In the genomic region with DNA sequence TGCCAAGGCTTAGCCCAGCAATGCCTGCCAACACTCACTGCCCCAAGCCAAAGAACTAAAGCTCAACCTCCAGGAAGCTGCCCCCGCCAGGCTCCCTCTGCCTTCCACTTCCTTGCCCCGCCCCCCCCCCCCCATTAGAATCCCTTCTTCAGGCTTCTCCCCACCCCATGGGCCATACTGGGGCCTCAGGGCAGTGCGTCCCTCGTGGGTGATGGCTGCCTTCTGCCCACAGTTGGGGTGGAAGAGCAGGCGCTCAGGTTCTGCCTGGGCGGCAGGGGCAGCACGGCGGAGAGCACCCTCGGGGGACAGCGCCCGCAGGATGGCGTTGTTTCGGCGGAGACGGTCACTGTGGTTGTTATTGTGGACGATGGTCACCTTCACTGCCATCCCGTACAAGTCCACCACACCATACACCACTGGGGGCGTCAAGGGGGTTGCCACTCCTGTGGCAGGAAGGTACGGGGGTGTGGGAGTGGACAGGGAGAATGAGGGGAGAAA, we compare ENCODE assay signal across 18 cellular contexts. TPM values are rescaled to one million over a fixed set of nuclear protein-coding genes. Genes with fewer than 3 reads are reported as not detected.
DNase-seq lines count a peak whose midpoint lies in the region; ATAC-seq and TF ChIP-seq lines count a peak whose summit lies in the region.
"Had no signal": no experiment of that assay in that cellular context is flagged by ENCODE, and none has a peak within 500 bp of the region (broad histone marks: within the 10 kb centered on the region; RNA-seq: fewer than 3 reads in every experiment).

No MANE protein-coding gene starts in this region.

- no peak for ATAC-seq in activated CD8-positive, alpha-beta T cell treated with anti-CD3 and anti-CD28 coated beads, Interleukin-2, amount 10 ng/mL, durations not matched to agents 7 days and 5 days
- no peak for ATAC-seq in activated CD8-positive, alpha-beta T cell treated with anti-CD3 and anti-CD28 coated beads for 36 hours
- ATAC-seq in stimulated activated effector memory CD8-positive, alpha-beta T cell treated with anti-CD3 and anti-CD28 coated beads, Interleukin-12 subunit alpha, Interleukin-12 subunit beta, amount 100 ng/mL, for 72 hours = no peak
- ATAC-seq: GM12878 had no signal

- H3K4me3 ChIP-seq in HAP-1 = no peak overlapping the region
- H3K4me3 ChIP-seq: BLaER1, GM12878, GM23338 had no signal

- intact Hi-C loops in activated CD8-positive, alpha-beta T cell treated with anti-CD3 and anti-CD28 coated beads for 36 hours (cut with micrococcal nuclease) = no loop called here

- H3K4me3 Mint-ChIP-seq in activated CD8-positive, alpha-beta T cell treated with anti-CD3 and anti-CD28 coated beads, Interleukin-2, amount 10 ng/mL, durations not matched to agents 7 days and 5 days = no peak overlapping the region
- no peak overlapping the region for H3K4me3 Mint-ChIP-seq in activated CD8-positive, alpha-beta T cell treated with anti-CD3 and anti-CD28 coated beads for 36 hours
- no peak overlapping the region for H3K4me3 Mint-ChIP-seq in stimulated activated effector memory CD8-positive, alpha-beta T cell treated with anti-CD3 and anti-CD28 coated beads, Interleukin-12 subunit alpha, Interleukin-12 subunit beta, amount 100 ng/mL, for 72 hours
- H3K4me3 Mint-ChIP-seq: GM23338 had no signal

- DNase-seq in activated CD8-positive, alpha-beta T cell treated with anti-CD3 and anti-CD28 coated beads, Interleukin-2, amount 10 ng/mL, durations not matched to agents 7 days and 5 days = no peak
- no peak for DNase-seq in activated CD8-positive, alpha-beta T cell treated with anti-CD3 and anti-CD28 coated beads for 36 hours
- no peak for DNase-seq in RWPE1 (ENCODE audit: low spot score)
- DNase-seq in epidermal melanocyte (ENCODE audit: insufficient read length, low spot score) = peak; percentile 8
- no peak for DNase-seq in stimulated activated effector memory CD8-positive, alpha-beta T cell treated with anti-CD3 and anti-CD28 coated beads, Interleukin-12 subunit alpha, Interleukin-12 subunit beta, amount 100 ng/mL, for 72 hours (ENCODE audit: low spot score in 2 of 2)
- no peak for DNase-seq in NCI-H748 (lab: John Stamatoyannopoulos, UW; ENCODE audit: unreplicated experiment)
- no peak for DNase-seq in CD1c-positive myeloid dendritic cell (ENCODE audit: extremely low spot score)
- DNase-seq in HAP-1 (ENCODE audit: low spot score in 2 of 2) = no peak
- DNase-seq: 8988T; AML-193; Calu3; CD4-positive, CD25-positive, alpha-beta regulatory T cell; DMS 273 treated with DMSO at 0.1 percent for 48 hours; H9 had no signal

- H3K27me3 Mint-ChIP-seq in activated CD8-positive, alpha-beta T cell treated with anti-CD3 and anti-CD28 coated beads, Interleukin-2, amount 10 ng/mL, durations not matched to agents 7 days and 5 days (ENCODE audit: low read depth) = no peaks in the 10 kb centered on the region
- no peaks in the 10 kb centered on the region for H3K27me3 Mint-ChIP-seq in activated CD8-positive, alpha-beta T cell treated with anti-CD3 and anti-CD28 coated beads for 36 hours

- H3K9me3 ChIP-seq in HAP-1 = no peaks in the 10 kb centered on the region
- H3K9me3 ChIP-seq: BLaER1 had no signal

- peaks cover 6% of the 10 kb centered on the region; the same call in 1 of the 2 replicates for H3K4me1 ChIP-seq in HAP-1

- CTCF ChIA-PET in activated CD8-positive, alpha-beta T cell treated with anti-CD3 and anti-CD28 coated beads, Interleukin-2, amount 10 ng/mL, durations not matched to agents 7 days and 5 days (lab: Charles Lee) = interaction anchor here (0.6 to 3.0 kb wide), 11 partner anchors 8 to 237 kb away, joined by 3 to 41 read pairs (median 3); a partner anchor contains a TSS
- CTCF ChIA-PET in activated CD8-positive, alpha-beta T cell treated with anti-CD3 and anti-CD28 coated beads for 36 hours (lab: Charles Lee) = interaction anchor here (0.6 to 6.5 kb wide), 14 partner anchors 9 to 290 kb away, joined by 3 to 60 read pairs (median 4); a partner anchor contains a TSS
- CTCF ChIA-PET in RWPE1 (lab: Yijun Ruan, JAX) = interaction anchor here (0.6 to 1.0 kb wide), 3 partner anchors 21 to 236 kb away, joined by 3 to 5 read pairs (median 3); no protein-coding TSS in a partner anchor

- peaks cover 39% of the 10 kb centered on the region for H3K36me3 Mint-ChIP-seq in activated CD8-positive, alpha-beta T cell treated with anti-CD3 and anti-CD28 coated beads, Interleukin-2, amount 10 ng/mL, durations not matched to agents 7 days and 5 days (ENCODE audit: low read depth)
- peaks cover 26% of the 10 kb centered on the region for H3K36me3 Mint-ChIP-seq in activated CD8-positive, alpha-beta T cell treated with anti-CD3 and anti-CD28 coated beads for 36 hours (ENCODE audit: low read depth)
- H3K36me3 Mint-ChIP-seq in stimulated activated effector memory CD8-positive, alpha-beta T cell treated with anti-CD3 and anti-CD28 coated beads, Interleukin-12 subunit alpha, Interleukin-12 subunit beta, amount 100 ng/mL, for 72 hours = peaks cover 70% of the 10 kb centered on the region

- in situ Hi-C loops in HAP-1 (cut with MboI; ENCODE audit: low sequenced_read_pairs) = no loop called here

- H3K27ac ChIP-seq in RWPE1 = peak overlapping the region; percentile 33
- H3K27ac ChIP-seq: BLaER1, HL-60 had no signal

- peaks cover 63% of the 10 kb centered on the region for H3K36me3 ChIP-seq in HAP-1 (replicated peaks)

- no peaks in the 10 kb centered on the region for H3K9me3 Mint-ChIP-seq in activated CD8-positive, alpha-beta T cell treated with anti-CD3 and anti-CD28 coated beads, Interleukin-2, amount 10 ng/mL, durations not matched to agents 7 days and 5 days (ENCODE audit: insufficient read depth)
- H3K9me3 Mint-ChIP-seq in activated CD8-positive, alpha-beta T cell treated with anti-CD3 and anti-CD28 coated beads for 36 hours = no peaks in the 10 kb centered on the region
- H3K9me3 Mint-ChIP-seq in stimulated activated effector memory CD8-positive, alpha-beta T cell treated with anti-CD3 and anti-CD28 coated beads, Interleukin-12 subunit alpha, Interleukin-12 subunit beta, amount 100 ng/mL, for 72 hours = no peaks in the 10 kb centered on the region
- H3K9me3 Mint-ChIP-seq: CD4-positive, CD25-positive, alpha-beta regulatory T cell; GM23338; H9 had no signal

- TF ChIP-seq CTCF in activated CD8-positive, alpha-beta T cell treated with anti-CD3 and anti-CD28 coated beads for 36 hours (IDR thresholded peaks at IDR 0.05) = no peak
- TF ChIP-seq CTCF in RWPE1 (conservative IDR thresholded peaks at IDR 0.05; ENCODE audit: low read depth) = no peak

- peak overlapping the region; percentile 55 for H3K27ac Mint-ChIP-seq in activated CD8-positive, alpha-beta T cell treated with anti-CD3 and anti-CD28 coated beads, Interleukin-2, amount 10 ng/mL, durations not matched to agents 7 days and 5 days
- no peak overlapping the region for H3K27ac Mint-ChIP-seq in activated CD8-positive, alpha-beta T cell treated with anti-CD3 and anti-CD28 coated beads for 36 hours
- peak overlapping the region; percentile 43 for H3K27ac Mint-ChIP-seq in stimulated activated effector memory CD8-positive, alpha-beta T cell treated with anti-CD3 and anti-CD28 coated beads, Interleukin-12 subunit alpha, Interleukin-12 subunit beta, amount 100 ng/mL, for 72 hours
- H3K27ac Mint-ChIP-seq: GM23338 had no signal

- POLR2A ChIA-PET in activated CD8-positive, alpha-beta T cell treated with anti-CD3 and anti-CD28 coated beads, Interleukin-2, amount 10 ng/mL, durations not matched to agents 7 days and 5 days (lab: Charles Lee) = interaction anchor here (1.0 kb wide), 1 partner anchor 12 kb away, joined by 6 read pairs; a partner anchor contains a TSS
- POLR2A ChIA-PET in activated CD8-positive, alpha-beta T cell treated with anti-CD3 and anti-CD28 coated beads for 36 hours (lab: Charles Lee) = interaction anchor here (1.0 to 10.5 kb wide), 3 partner anchors 10 to 18 kb away, joined by 5 to 150 read pairs (median 10); a partner anchor contains a TSS
- POLR2A ChIA-PET in RWPE1 (lab: Yijun Ruan, JAX; ENCODE audit: low non-redundant PET) = interaction anchor here (0.6 kb wide), 1 partner anchor 78 kb away, joined by 3 read pairs; no protein-coding TSS in a partner anchor

- H3K27me3 ChIP-seq in HAP-1 (ENCODE audit: low read depth) = no peaks in the 10 kb centered on the region
- H3K27me3 ChIP-seq: BLaER1 had no signal

- H3K4me1 Mint-ChIP-seq in activated CD8-positive, alpha-beta T cell treated with anti-CD3 and anti-CD28 coated beads, Interleukin-2, amount 10 ng/mL, durations not matched to agents 7 days and 5 days (ENCODE audit: low read depth) = peaks cover 35% of the 10 kb centered on the region
- peaks cover 29% of the 10 kb centered on the region for H3K4me1 Mint-ChIP-seq in activated CD8-positive, alpha-beta T cell treated with anti-CD3 and anti-CD28 coated beads for 36 hours (ENCODE audit: low read depth)
- H3K4me1 Mint-ChIP-seq in stimulated activated effector memory CD8-positive, alpha-beta T cell treated with anti-CD3 and anti-CD28 coated beads, Interleukin-12 subunit alpha, Interleukin-12 subunit beta, amount 100 ng/mL, for 72 hours = peaks cover 43% of the 10 kb centered on the region

RNA-seq across cellular contexts. Expression of a gene that starts 4.1 kb away (rescaled TPM):
- 10 to 100 TPM; 45.6 to 47.0 TPM for total RNA-seq in activated CD8-positive, alpha-beta T cell treated with anti-CD3 and anti-CD28 coated beads, Interleukin-2, amount 10 ng/mL, durations not matched to agents 7 days and 5 days
- total RNA-seq in activated CD8-positive, alpha-beta T cell treated with anti-CD3 and anti-CD28 coated beads for 36 hours = 10 to 100 TPM; 36.2 to 40.4 TPM

RNA-seq across cellular contexts. Expression of a gene that starts 9.9 kb away (rescaled TPM):
- total RNA-seq in activated CD8-positive, alpha-beta T cell treated with anti-CD3 and anti-CD28 coated beads, Interleukin-2, amount 10 ng/mL, durations not matched to agents 7 days and 5 days = 10 to 100 TPM; 86.3 to 88.0 TPM
- total RNA-seq in activated CD8-positive, alpha-beta T cell treated with anti-CD3 and anti-CD28 coated beads for 36 hours = 10 to 100 TPM; 31.8 to 36.8 TPM

RNA-seq across cellular contexts. Expression of a gene that starts 11.2 kb away (rescaled TPM):
- 100 to 1,000 TPM; 573 to 605 TPM for total RNA-seq in activated CD8-positive, alpha-beta T cell treated with anti-CD3 and anti-CD28 coated beads, Interleukin-2, amount 10 ng/mL, durations not matched to agents 7 days and 5 days
- total RNA-seq in activated CD8-positive, alpha-beta T cell treated with anti-CD3 and anti-CD28 coated beads for 36 hours = 100 to 1,000 TPM; 309 to 342 TPM
- total RNA-seq: Calu3 had no signal

RNA-seq across cellular contexts. Expression of a gene that starts 17.7 kb away (rescaled TPM):
- 100 to 1,000 TPM; 685 to 690 TPM for total RNA-seq in activated CD8-positive, alpha-beta T cell treated with anti-CD3 and anti-CD28 coated beads, Interleukin-2, amount 10 ng/mL, durations not matched to agents 7 days and 5 days
- 1,000 to 10,000 TPM; 1,064 TPM for total RNA-seq in activated CD8-positive, alpha-beta T cell treated with anti-CD3 and anti-CD28 coated beads for 36 hours

RNA-seq across cellular contexts. Expression of a gene that starts 26.9 kb away (rescaled TPM):
- 10 to 100 TPM; 11.4 to 11.8 TPM for total RNA-seq in activated CD8-positive, alpha-beta T cell treated with anti-CD3 and anti-CD28 coated beads, Interleukin-2, amount 10 ng/mL, durations not matched to agents 7 days and 5 days
- 10 to 100 TPM; 11.0 to 11.2 TPM for total RNA-seq in activated CD8-positive, alpha-beta T cell treated with anti-CD3 and anti-CD28 coated beads for 36 hours
